Comparison of ENCODE assay signal across 16 cellular contexts in genomic region chr1:231190456-231190855, GRCh38. TPM values are rescaled to one million over a fixed set of nuclear protein-coding genes. Genes with fewer than 3 reads are reported as not detected.
DNase-seq lines count a peak whose midpoint lies in the region; ATAC-seq, FAIRE-seq and TF ChIP-seq lines count a peak whose summit lies in the region.
"Had no signal": no experiment of that assay in that cellular context is flagged by ENCODE, and none has a peak within 500 bp of the region (broad histone marks: within the 10 kb centered on the region; RNA-seq: fewer than 3 reads in every experiment).

No MANE protein-coding gene starts in this region.

- FAIRE-seq in K562 (lab: Jason Lieb, UNC) = no peak

- peak overlapping the region; percentile 25 for H3K18ac ChIP-seq in neuronal stem cell (ENCODE audit: low read length)

- no peak overlapping the region for H3K23ac ChIP-seq in neuronal stem cell (ENCODE audit: low read depth, low read length, poor library complexity)

- H3K27ac Mint-ChIP-seq in natural killer cell treated with Interleukin-12 subunit alpha and Interleukin-12 subunit beta and Interleukin-15 and Interleukin-18, amount 100 ng/mL, for 72 hours = no peak overlapping the region
- H3K27ac Mint-ChIP-seq: CD8-positive, alpha-beta T cell; H9 had no signal

- no peak overlapping the region for H3K4me3 Mint-ChIP-seq in natural killer cell treated with Interleukin-12 subunit alpha and Interleukin-12 subunit beta and Interleukin-15 and Interleukin-18, amount 100 ng/mL, for 72 hours
- H3K4me3 Mint-ChIP-seq: CD8-positive, alpha-beta T cell; H9 had no signal

- TF ChIP-seq CTCF in right atrium auricular region (IDR thresholded peaks at IDR 0.05) (no peak), K562 (IDR thresholded peaks at IDR 0.05 in 2 of 3, conservative IDR thresholded peaks at IDR 0.05 in 1 of 3; ENCODE audit: insufficient read depth in 2 of 3, low read depth in 1 of 3, low read length in 3 of 3) (no peak), psoas muscle (IDR thresholded peaks at IDR 0.05) (no peak)

- TF ChIP-seq EP300 in K562 (IDR thresholded peaks at IDR 0.05; ENCODE audit: low read length) = no peak

- H2AFZ ChIP-seq in K562 (ENCODE audit: low read depth, low read length) (no peak overlapping the region), neuronal stem cell (ENCODE audit: low read length) (no peak overlapping the region)

- H4K20me1 ChIP-seq in K562 (replicated peaks; ENCODE audit: control insufficient read depth, insufficient read depth, low read length) = peaks cover 9% of the 10 kb centered on the region; the same call in 1 of the 2 replicates
- H4K20me1 ChIP-seq: BLaER1 had no signal

- H3K36me3 Mint-ChIP-seq in natural killer cell treated with Interleukin-12 subunit alpha and Interleukin-12 subunit beta and Interleukin-15 and Interleukin-18, amount 100 ng/mL, for 72 hours = no peaks in the 10 kb centered on the region
- H3K36me3 Mint-ChIP-seq: CD8-positive, alpha-beta T cell had no signal

- peak overlapping the region; percentile 39 for H2BK120ac ChIP-seq in neuronal stem cell (ENCODE audit: low read depth, low read length)

- no peak overlapping the region for H4K91ac ChIP-seq in neuronal stem cell (ENCODE audit: low read depth, low read length, poor library complexity)

- peaks cover 24 to 41% of the 10 kb centered on the region in 2 donors for H3K27me3 Mint-ChIP-seq in natural killer cell treated with Interleukin-12 subunit alpha and Interleukin-12 subunit beta and Interleukin-15 and Interleukin-18, amount 100 ng/mL, for 72 hours

- H3K27ac ChIP-seq in right atrium auricular region (no peak overlapping the region), K562 (ENCODE audit: extremely low read depth, low read depth, low read length) (no peak overlapping the region), neuronal stem cell (replicated peaks; ENCODE audit: low read length) (no peak overlapping the region), psoas muscle (no peak overlapping the region)
- H3K27ac ChIP-seq: BLaER1 had no signal

- H3K4me3 ChIP-seq in right atrium auricular region = no peak overlapping the region
- H3K4me3 ChIP-seq in K562 = no peak overlapping the region
- no peak overlapping the region for H3K4me3 ChIP-seq in neuronal stem cell (ENCODE audit: low read length in 2 of 2)
- H3K4me3 ChIP-seq in psoas muscle = no peak overlapping the region
- H3K4me3 ChIP-seq: BLaER1 had no signal

- H2BK5ac ChIP-seq in neuronal stem cell (ENCODE audit: low read length) = no peak overlapping the region

- intact Hi-C loops in cardiac septum (cut with DNase I) = no loop called here
- intact Hi-C loops in K562 (cut with micrococcal nuclease) = no loop called here
- intact Hi-C loops in psoas muscle (cut with DNase I) = no loop called here

- H3K4me2 ChIP-seq in K562 (ENCODE audit: insufficient read depth, low read length) = no peak overlapping the region
- no peak overlapping the region for H3K4me2 ChIP-seq in neuronal stem cell (ENCODE audit: insufficient read depth, low read length, poor library complexity, severe bottlenecking)
- H3K4me2 ChIP-seq: BLaER1 had no signal

- H2BK15ac ChIP-seq in neuronal stem cell (ENCODE audit: low read length) = no peak overlapping the region

- BruUV-seq in K562 (replicated peaks; lab: Mats Ljungman, UMichigan) = no TSS peak

- H3K4me1 ChIP-seq in right atrium auricular region = peaks cover 0 to 11% of the 10 kb centered on the region in 2 donors
- H3K4me1 ChIP-seq in K562 (replicated peaks in 1 of 2; ENCODE audit: control insufficient read depth in 2 of 2, insufficient read depth in 2 of 2, low read length in 2 of 2) = peaks cover 5 to 16% of the 10 kb centered on the region in 2 experiments
- peaks cover 0 to 17% of the 10 kb centered on the region in 2 donors for H3K4me1 ChIP-seq in neuronal stem cell (ENCODE audit: control insufficient read depth in 2 of 2, insufficient read depth in 1 of 2, low read depth in 1 of 2, low read length in 2 of 2)
- peaks cover 5% of the 10 kb centered on the region for H3K4me1 ChIP-seq in psoas muscle

- DNase-seq in cardiac septum (ENCODE audit: low spot score) (peak; percentile 61), right atrium auricular region (ENCODE audit: low spot score) (no peak), K562 (ENCODE audit: extremely low read depth in 1 of 4, low spot score in 3 of 4) (no peak), neuronal stem cell (ENCODE audit: low spot score) (no peak), psoas muscle (no peak)
- no peak for DNase-seq in natural killer cell treated with Interleukin-12 subunit alpha and Interleukin-12 subunit beta and Interleukin-15 and Interleukin-18, amount 100 ng/mL, for 72 hours (ENCODE audit: low spot score)
- DNase-seq in activated CD4-positive, alpha-beta T cell treated with anti-CD3 and anti-CD28 coated beads for 4 hours = no peak
- DNase-seq: 8988T; Calu3; CD8-positive, alpha-beta T cell; DMS79 treated with DMSO at 0.1 percent for 48 hours; GF-D8; GOT3; H9 had no signal

- H3K4ac ChIP-seq in neuronal stem cell (ENCODE audit: low read length) = no peak overlapping the region

- no peaks in the 10 kb centered on the region for H3K4me1 Mint-ChIP-seq in natural killer cell treated with Interleukin-12 subunit alpha and Interleukin-12 subunit beta and Interleukin-15 and Interleukin-18, amount 100 ng/mL, for 72 hours (ENCODE audit: low read depth in 2 of 2)

- in situ Hi-C loops in K562 (cut with MboI) = no loop called here

- no peaks in the 10 kb centered on the region for H3K79me1 ChIP-seq in neuronal stem cell (ENCODE audit: low read depth, low read length)

- H2AK5ac ChIP-seq in neuronal stem cell (ENCODE audit: low read depth, low read length) = no peak overlapping the region

- POLR2A ChIA-PET in K562 (lab: Yijun Ruan, JAX) = interaction anchor here (0.6 to 0.7 kb wide), 2 partner anchors 11 to 1547 kb away, joined by 3 to 4 read pairs; no protein-coding TSS in a partner anchor

- no peaks in the 10 kb centered on the region for H3K9me3 ChIP-seq in right atrium auricular region
- no peaks in the 10 kb centered on the region for H3K9me3 ChIP-seq in K562 (replicated peaks; ENCODE audit: control insufficient read depth, insufficient read depth, low read depth, low read length)
- H3K9me3 ChIP-seq in neuronal stem cell (replicated peaks in 1 of 2; ENCODE audit: control insufficient read depth in 2 of 2, insufficient read depth in 1 of 2, low read depth in 1 of 2, low read length in 2 of 2) = peaks cover 0 to 4% of the 10 kb centered on the region in 2 donors
- H3K9me3 ChIP-seq in psoas muscle = no peaks in the 10 kb centered on the region

- H3K36me3 ChIP-seq in right atrium auricular region = no peaks in the 10 kb centered on the region
- H3K36me3 ChIP-seq in K562 (ENCODE audit: control insufficient read depth, insufficient read depth, low read length) = no peaks in the 10 kb centered on the region
- no peaks in the 10 kb centered on the region for H3K36me3 ChIP-seq in neuronal stem cell (replicated peaks in 1 of 2; ENCODE audit: control insufficient read depth in 2 of 2, insufficient read depth in 2 of 2, low read length in 2 of 2)
- H3K36me3 ChIP-seq in psoas muscle (ENCODE audit: insufficient read depth in 1 of 2, low read depth in 1 of 2) = no peaks in the 10 kb centered on the region
- H3K36me3 ChIP-seq: BLaER1 had no signal

- no peaks in the 10 kb centered on the region for H3K79me2 ChIP-seq in K562 (ENCODE audit: control insufficient read depth, insufficient read depth, low read length)

- ATAC-seq in K562 (no peak), psoas muscle (no peak)
- ATAC-seq in natural killer cell treated with Interleukin-12 subunit alpha and Interleukin-12 subunit beta and Interleukin-15 and Interleukin-18, amount 100 ng/mL, for 72 hours = no peak
- ATAC-seq: CD8-positive, alpha-beta T cell had no signal

- CTCF ChIA-PET in K562 (lab: Yijun Ruan, JAX; ENCODE audit: low intra/inter-chr PET ratio) = no interaction called here

- no peak overlapping the region for H3K14ac ChIP-seq in neuronal stem cell (ENCODE audit: low read length)

- H3K9ac ChIP-seq in K562 (ENCODE audit: insufficient read depth in 1 of 2, low read depth in 2 of 2, low read length in 2 of 2) = peak overlapping the region in 1 of 2 experiments; percentile 11; a peak in 1 of 4 replicates
- no peak overlapping the region for H3K9ac ChIP-seq in neuronal stem cell (ENCODE audit: low read depth, low read length, poor library complexity)
- H3K9ac ChIP-seq: BLaER1 had no signal

- H3K9me1 ChIP-seq in K562 (ENCODE audit: control insufficient read depth, insufficient read depth, low read length) = no peaks in the 10 kb centered on the region

- no peak overlapping the region for H2BK12ac ChIP-seq in neuronal stem cell (ENCODE audit: low read length)

- 52% methylated on average over 10 of the region's 10 CpGs for WGBS in K562 (ENCODE audit: insufficient coverage, low coverage, missing lambda C conversion rate)
- WGBS in neuronal stem cell (ENCODE audit: extremely low coverage in 2 of 2, insufficient read length in 2 of 2, insufficient replicate concordance in 1 of 2), 2 donors = no CpG with 5 or more reads among the region's 10 CpGs
- WGBS in psoas muscle, 3 donors = 96 to 98% (median 98%) methylated on average over 10 of the region's 10 CpGs

- H3K27me3 ChIP-seq in right atrium auricular region (no peaks in the 10 kb centered on the region), K562 (ENCODE audit: control insufficient read depth in 2 of 2, insufficient read depth in 2 of 2, low read length in 2 of 2) (peaks cover 37 to 67% of the 10 kb centered on the region in 2 experiments), neuronal stem cell (ENCODE audit: control insufficient read depth in 3 of 3, insufficient read depth in 3 of 3, low read depth in 1 of 3, low read length in 3 of 3) (peaks cover 0 to 15% (median 2%) of the 10 kb centered on the region in 3 experiments), psoas muscle (ENCODE audit: insufficient read depth in 3 of 3, low read length in 2 of 3) (peaks cover 0 to 28% (median 0%) of the 10 kb centered on the region in 3 donors)
- H3K27me3 ChIP-seq: BLaER1 had no signal

- no peak for TF ChIP-seq RAD21 in K562 (CRISPR knock-in tag; conservative IDR thresholded peaks at IDR 0.05 in 1 of 2, IDR thresholded peaks at IDR 0.05 in 1 of 2)

- no peak for TF ChIP-seq POLR2A in K562 (conservative IDR thresholded peaks at IDR 0.05)

- H4K8ac ChIP-seq in neuronal stem cell (ENCODE audit: low read depth, low read length) = no peak overlapping the region

- no peaks in the 10 kb centered on the region for H3K9me3 Mint-ChIP-seq in natural killer cell treated with Interleukin-12 subunit alpha and Interleukin-12 subunit beta and Interleukin-15 and Interleukin-18, amount 100 ng/mL, for 72 hours
- H3K9me3 Mint-ChIP-seq: CD8-positive, alpha-beta T cell had no signal

RNA-seq across cellular contexts. Expression of gene TRIM67, which starts 28.6 kb away (rescaled TPM):
- total RNA-seq in cardiac septum = 0.24 TPM
- under 1 TPM in 1 of 2 donors, not detected in 1; 0.19 TPM for total RNA-seq in right atrium auricular region
- 0.12 and 0.21 TPM in 2 replicates for total RNA-seq in K562 (2011; cell fraction: chromatin; rRNA removed; ENCODE audit: low replicate concordance)
- under 0.01 and 0.13 TPM in 2 replicates for total RNA-seq in K562 (2011; cell fraction: nucleolus; rRNA removed)
- 0.07 TPM in 1 of 2 replicates, not detected in the other for total RNA-seq in K562 (2011; cell fraction: nucleoplasm; rRNA removed)
- total RNA-seq in K562 (2014; rRNA removed) = 0.24 and 0.59 TPM in 2 replicates
- 0.11 and 0.13 TPM in 2 replicates for total RNA-seq in K562 (2014; rRNA removed; fragmentation: Illumina TruSeq; extraction: Trizol)
- 0.33 and 0.34 TPM in 2 replicates for total RNA-seq in K562 (2015; rRNA removed; fragmentation: Illumina TruSeq; extraction: Trizol)
- 0.36 and 0.60 TPM in 2 replicates for total RNA-seq in K562 (2021)
- polyA plus RNA-seq in K562 (2011; rRNA removed) = 0.01 and 0.06 TPM in 2 replicates
- 0.01 and 0.18 TPM in 2 replicates for polyA plus RNA-seq in K562 (2011; cell fraction: cytosol; rRNA removed)
- polyA plus RNA-seq in K562 (2011; cell fraction: nucleus; rRNA removed) = 0.03 and 0.26 TPM in 2 replicates
- polyA plus RNA-seq in K562 (2012) = 1.7 and 4.0 TPM in 2 replicates
- 0.25 and 0.31 TPM in 2 replicates for polyA plus RNA-seq in K562 (2014; fragmentation: Illumina TruSeq; extraction: Trizol)
- under 1 TPM; 0.04 TPM for polyA plus RNA-seq in K562 (2014; fragmentation: Nextera tagmentation; extraction: Ambion mirVana)
- polyA plus RNA-seq in K562 (2014; rRNA removed) = 0.22 and 0.60 TPM in 2 replicates
- polyA minus RNA-seq in K562 (2011; rRNA and poly(A)+ RNA removed) = 0.04 TPM in 1 of 2 replicates, not detected in the other
- 0.38 TPM in 1 of 2 replicates, not detected in the other for polyA minus RNA-seq in K562 (2011; cell fraction: cytosol; rRNA and poly(A)+ RNA removed)
- 0.11 and 0.13 TPM in 2 replicates for polyA minus RNA-seq in K562 (2011; cell fraction: nucleus; rRNA and poly(A)+ RNA removed)
- not detected for polyA plus RNA-seq in neuronal stem cell (2013, experiment 1 of 2)
- polyA plus RNA-seq in neuronal stem cell (2013, experiment 2 of 2) = not detected
- under 1 TPM in 1 of 4 donors, not detected in 3; 0.06 TPM for total RNA-seq in psoas muscle
- not detected for polyA plus RNA-seq in psoas muscle
- not detected for total RNA-seq in natural killer cell treated with Interleukin-12 subunit alpha and Interleukin-12 subunit beta and Interleukin-15 and Interleukin-18, amount 100 ng/mL, for 72 hours
- total RNA-seq: CD8-positive, alpha-beta T cell; H9 had no signal
- polyA plus RNA-seq: AG04450 had no signal

RNA-seq across cellular contexts. Expression of gene GNPAT, which starts 50.6 kb away (rescaled TPM):
- total RNA-seq in cardiac septum (49.0 TPM), right atrium auricular region (10 to 100 TPM; 30.8 to 53.2 TPM), K562 (2014; rRNA removed) (42.5 and 60.1 TPM in 2 replicates), K562 (2014; rRNA removed; fragmentation: Illumina TruSeq; extraction: Trizol) (67.4 and 75.8 TPM in 2 replicates), K562 (2015; rRNA removed; fragmentation: Illumina TruSeq; extraction: Trizol) (61.9 and 68.8 TPM in 2 replicates), K562 (2021) (50.7 and 53.8 TPM in 2 replicates), psoas muscle (10 to 100 TPM; 65.8 to 77.6 (median 73.4) TPM)
- total RNA-seq in K562 (2011; cell fraction: chromatin; rRNA removed; ENCODE audit: low replicate concordance) = 24.6 and 55.8 TPM in 2 replicates
- 17.2 and 20.8 TPM in 2 replicates for total RNA-seq in K562 (2011; cell fraction: nucleolus; rRNA removed)
- total RNA-seq in K562 (2011; cell fraction: nucleoplasm; rRNA removed) = 24.4 and 26.3 TPM in 2 replicates
- polyA plus RNA-seq in K562 (2011; rRNA removed) (55.0 and 67.5 TPM in 2 replicates), K562 (2014; fragmentation: Illumina TruSeq; extraction: Trizol) (50.9 and 58.5 TPM in 2 replicates), K562 (2014; fragmentation: Nextera tagmentation; extraction: Ambion mirVana) (10 to 100 TPM; 32.1 to 49.8 TPM), K562 (2014; rRNA removed) (49.9 and 51.1 TPM in 2 replicates), psoas muscle (100 to 1,000 TPM in 1 of 3 donors, 10 to 100 TPM in 2; 45.5 to 112 (median 70.9) TPM)
- 15.4 and 29.3 TPM in 2 replicates for polyA plus RNA-seq in K562 (2011; cell fraction: cytosol; rRNA removed)
- 38.5 and 41.8 TPM in 2 replicates for polyA plus RNA-seq in K562 (2011; cell fraction: nucleus; rRNA removed)
- polyA plus RNA-seq in K562 (2012) = 39.7 and 47.9 TPM in 2 replicates
- 72.8 and 76.4 TPM in 2 replicates for polyA minus RNA-seq in K562 (2011; rRNA and poly(A)+ RNA removed)
- 21.7 and 26.0 TPM in 2 replicates for polyA minus RNA-seq in K562 (2011; cell fraction: cytosol; rRNA and poly(A)+ RNA removed)
- 28.3 and 41.1 TPM in 2 replicates for polyA minus RNA-seq in K562 (2011; cell fraction: nucleus; rRNA and poly(A)+ RNA removed)
- polyA plus RNA-seq in neuronal stem cell (2013, experiment 1 of 2) = 68.5 TPM
- polyA plus RNA-seq in neuronal stem cell (2013, experiment 2 of 2) = 70.8 TPM
- 10 to 100 TPM; 34.0 to 38.0 TPM for total RNA-seq in natural killer cell treated with Interleukin-12 subunit alpha and Interleukin-12 subunit beta and Interleukin-15 and Interleukin-18, amount 100 ng/mL, for 72 hours
